In the genomic region with DNA sequence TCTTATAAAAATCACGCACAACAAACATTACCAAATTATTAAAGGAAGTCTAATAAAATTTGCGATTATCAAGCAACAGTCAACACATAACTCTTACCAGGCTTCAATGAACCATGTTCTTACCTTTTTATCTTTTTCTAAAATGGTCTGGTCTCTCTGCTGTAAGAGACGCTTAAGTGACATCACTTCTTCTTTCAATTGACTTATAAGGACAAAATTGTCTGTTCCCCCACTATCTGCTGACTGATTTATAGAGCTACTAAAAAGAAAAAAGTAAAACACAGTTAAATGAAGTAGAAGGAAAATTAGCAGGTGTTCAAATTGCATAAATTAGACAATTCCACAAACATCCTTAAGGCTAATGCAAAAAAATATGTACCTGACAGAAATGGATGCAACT, we compare ENCODE assay signal across 29 cellular contexts. TPM values are rescaled to one million over a fixed set of nuclear protein-coding genes. Genes with fewer than 3 reads are reported as not detected.
DNase-seq lines count a peak whose midpoint lies in the region; ATAC-seq, FAIRE-seq and TF ChIP-seq lines count a peak whose summit lies in the region.
"Had no signal": no experiment of that assay in that cellular context is flagged by ENCODE, and none has a peak within 500 bp of the region (broad histone marks: within the 10 kb centered on the region; RNA-seq: fewer than 3 reads in every experiment).

No MANE protein-coding gene starts in this region.

- peaks cover 0 to 75% (median 36%) of the 10 kb centered on the region in 4 donors for H3K36me3 ChIP-seq in transverse colon

- peak; percentile 45 for ATAC-seq in GM21576 (IDR thresholded peaks at IDR 0.05; ENCODE audit: unreplicated experiment)
- ATAC-seq in HG03432 (IDR thresholded peaks at IDR 0.05; ENCODE audit: unreplicated experiment) = peak; percentile 79
- ATAC-seq in central memory CD8-positive, alpha-beta T cell (replicated peaks; ENCODE audit: extremely low read depth, poor library complexity, severe bottlenecking) = no peak
- ATAC-seq: activated CD8-positive, alpha-beta T cell treated with anti-CD3 and anti-CD28 coated beads, Interleukin-2, amount 10 ng/mL, durations not matched to agents 7 days and 5 days; foreskin keratinocyte; heart right ventricle; naive thymus-derived CD8-positive, alpha-beta T cell had no signal

- peaks cover 18% of the 10 kb centered on the region for H3K4me1 Mint-ChIP-seq in central memory CD8-positive, alpha-beta T cell

- no peak overlapping the region for H3K27ac ChIP-seq in transverse colon
- H3K27ac ChIP-seq: esophagus muscularis mucosa, foreskin keratinocyte, heart right ventricle, SK-N-MC, stomach, thyroid gland had no signal

- no peak overlapping the region for H3K4me3 ChIP-seq in transverse colon
- H3K4me3 ChIP-seq: esophagus muscularis mucosa, HAP-1, heart right ventricle, SK-N-MC, stomach, thyroid gland had no signal

- WGBS in transverse colon (ENCODE audit: low coverage in 1 of 2), 2 donors = 84 to 86% methylated on average over 3 of the region's 3 CpGs

- H3K27me3 ChIP-seq in transverse colon = no peaks in the 10 kb centered on the region
- H3K27me3 ChIP-seq: BE2C, esophagus muscularis mucosa, foreskin keratinocyte, heart right ventricle, stomach, thyroid gland had no signal

- no peak for TF ChIP-seq EP300 in transverse colon (IDR thresholded peaks at IDR 0.05; ENCODE audit: low read depth)

- H3K9me3 Mint-ChIP-seq in central memory CD8-positive, alpha-beta T cell = no peaks in the 10 kb centered on the region
- H3K9me3 Mint-ChIP-seq: naive thymus-derived CD8-positive, alpha-beta T cell; T-helper 1 cell treated with Interleukin-12 subunit alpha and Interleukin-12 subunit beta and Interleukin-4 antibody, amounts not matched to agents 30 μg/mL and 1 μg/mL, for 36 hours had no signal

- peak; percentile 60 for FAIRE-seq in GM18507 (lab: Jason Lieb, UNC)
- FAIRE-seq: astrocyte had no signal

- in situ Hi-C loops in transverse colon (cut with MboI; ENCODE audit: low pct_ligation_motif_present in 1 of 4, low pct_unique_long_range_greater_than_20kb in 1 of 4, low sequenced_read_pairs in 3 of 4) = loop anchor here in 1 of 4 donors (25.0 kb wide), 1 partner anchor 1291 kb away; a partner anchor contains a TSS

- peaks cover 76% of the 10 kb centered on the region for H3K36me3 Mint-ChIP-seq in central memory CD8-positive, alpha-beta T cell (ENCODE audit: insufficient read depth)

- DNase-seq in GM18507 (ENCODE audit: extremely low spot score, insufficient read length, low read depth) = no peak
- no peak for DNase-seq in central memory CD8-positive, alpha-beta T cell (ENCODE audit: low spot score in 2 of 2)
- DNase-seq in transverse colon = no peak
- DNase-seq in RKO (ENCODE audit: low spot score) = no peak
- DNase-seq in activated CD4-positive, alpha-beta T cell treated with anti-CD3 and anti-CD28 coated beads for 4 hours = no peak
- DNase-seq in effector CD4-positive, alpha-beta T cell = no peak
- DNase-seq: activated CD4-positive, alpha-beta T cell treated with anti-CD3 and anti-CD28 coated beads for 1 hour; activated CD8-positive, alpha-beta T cell treated with anti-CD3 and anti-CD28 coated beads, Interleukin-2, amount 10 ng/mL, durations not matched to agents 7 days and 5 days; activated gamma-delta T cell treated with Interleukin-2 at 50 U/mL for 16 hours; activated T-cell treated with anti-CD3 and anti-CD28 coated beads for 4 hours; BE2C; cortex of kidney; foreskin keratinocyte; heart right ventricle; midbrain; naive thymus-derived CD8-positive, alpha-beta T cell; NCI-H2081 treated with DMSO at 0.1 percent for 48 hours; NCI-H446 treated with DMSO at 0.1 percent for 48 hours; NCI-H82; nucleus accumbens; stomach; thyroid gland had no signal

- TF ChIP-seq POLR2A in transverse colon (IDR thresholded peaks at IDR 0.05) = no peak

- H3K4me3 Mint-ChIP-seq in central memory CD8-positive, alpha-beta T cell = no peak overlapping the region
- H3K4me3 Mint-ChIP-seq: activated CD8-positive, alpha-beta T cell treated with anti-CD3 and anti-CD28 coated beads, Interleukin-2, amount 10 ng/mL, durations not matched to agents 7 days and 5 days; naive thymus-derived CD8-positive, alpha-beta T cell; T-helper 1 cell treated with Interleukin-12 subunit alpha and Interleukin-12 subunit beta and Interleukin-4 antibody, amounts not matched to agents 30 μg/mL and 1 μg/mL, for 36 hours had no signal

- H3K4me1 ChIP-seq in transverse colon = no peaks in the 10 kb centered on the region
- H3K4me1 ChIP-seq: BE2C, esophagus muscularis mucosa, foreskin keratinocyte, heart right ventricle, thyroid gland had no signal

- peak overlapping the region; percentile 69 for H3K27ac Mint-ChIP-seq in central memory CD8-positive, alpha-beta T cell (ENCODE audit: low read depth)
- H3K27ac Mint-ChIP-seq: activated CD8-positive, alpha-beta T cell treated with anti-CD3 and anti-CD28 coated beads, Interleukin-2, amount 10 ng/mL, durations not matched to agents 7 days and 5 days; T-helper 1 cell treated with Interleukin-12 subunit alpha and Interleukin-12 subunit beta and Interleukin-4 antibody, amounts not matched to agents 30 μg/mL and 1 μg/mL, for 36 hours had no signal

- TF ChIP-seq CTCF in transverse colon (IDR thresholded peaks at IDR 0.05) = no peak

- intact Hi-C loops in transverse colon (cut with DNase I; ENCODE audit: low total_unique reads) = no loop called here

- no peaks in the 10 kb centered on the region for H3K27me3 Mint-ChIP-seq in central memory CD8-positive, alpha-beta T cell
- H3K27me3 Mint-ChIP-seq: naive thymus-derived CD8-positive, alpha-beta T cell had no signal

- no peaks in the 10 kb centered on the region for H3K9me3 ChIP-seq in transverse colon
- H3K9me3 ChIP-seq: BE2C, esophagus muscularis mucosa, HAP-1, heart right ventricle, stomach, thyroid gland had no signal

RNA-seq across cellular contexts. Expression of a gene that starts 10.9 kb away (rescaled TPM):
- total RNA-seq in transverse colon = 10 to 100 TPM in 3 of 4 donors, 1 to 10 TPM in 1; 7.0 to 40.4 (median 31.2) TPM

RNA-seq across cellular contexts. Expression of a gene that starts 11.6 kb away (rescaled TPM):
- total RNA-seq in transverse colon = 10 to 100 TPM; 22.4 to 61.7 (median 40.2) TPM
